Comparison of ENCODE assay signal across 10 cellular contexts in the genomic region with DNA sequence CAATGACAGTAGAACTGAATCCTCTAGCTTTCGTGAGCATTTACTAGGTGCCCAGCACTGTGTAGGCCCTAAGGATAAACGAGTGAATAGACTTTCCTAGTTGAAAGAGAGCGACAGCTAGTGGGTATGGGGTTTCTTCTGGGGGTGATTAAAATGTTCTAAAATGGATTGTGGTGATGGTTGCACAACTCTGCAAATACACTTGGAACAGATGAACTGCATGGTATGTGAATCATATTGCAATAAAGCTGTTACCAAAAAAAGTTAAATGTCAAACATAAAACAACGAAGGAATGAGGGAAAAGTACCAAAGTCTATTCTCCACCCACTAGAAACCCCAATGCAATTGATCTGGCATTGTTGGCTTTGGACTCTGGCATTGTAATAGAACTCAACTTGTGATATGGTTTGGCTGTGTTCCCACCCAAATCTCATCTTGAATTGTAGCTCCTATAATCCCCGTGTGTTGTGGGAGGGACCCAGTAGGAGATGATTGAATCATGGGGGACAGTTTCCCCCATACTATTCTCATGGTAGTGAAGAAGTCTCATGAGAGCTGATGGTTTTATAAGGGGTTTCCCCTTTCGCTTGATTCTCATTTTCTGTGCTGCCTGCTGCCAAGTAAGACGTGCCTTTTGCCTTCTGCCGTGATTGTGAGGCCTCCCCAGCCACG.
DNase-seq lines count a peak whose midpoint lies in the region; ATAC-seq, FAIRE-seq and TF ChIP-seq lines count a peak whose summit lies in the region.
"Had no signal": no experiment of that assay in that cellular context is flagged by ENCODE, and none has a peak within 500 bp of the region (broad histone marks: within the 10 kb centered on the region; RNA-seq: fewer than 3 reads in every experiment).

No MANE protein-coding gene starts in this region.

- H3K4me3 ChIP-seq in BLaER1 (no peak overlapping the region), GM12878 (no peak overlapping the region), HAP-1 (no peak overlapping the region)
- H3K4me3 ChIP-seq: Peyer's patch had no signal

- WGBS in GM12878 (ENCODE audit: insufficient coverage, insufficient replicate concordance, low lambda C conversion rate, missing lambda C conversion rate) = 20% methylated on average over 9 of the region's 9 CpGs

- DNase-seq in LHCN-M2 (ENCODE audit: low read depth) (peak; percentile 91), GM12878 (ENCODE audit: low read depth, low spot score) (no peak), non-pigmented ciliary epithelial cell (ENCODE audit: low read depth) (peak; percentile 31), SW480 (ENCODE audit: low spot score) (no peak), HAP-1 (ENCODE audit: low spot score in 2 of 2) (no peak), NCI-H1417 (lab: John Stamatoyannopoulos, UW) (no peak)
- DNase-seq: Peyer's patch had no signal

- RAD21 ChIA-PET in GM12878 (lab: Charles Lee; ENCODE audit: unreplicated experiment) = no interaction called here

- peak overlapping the region; percentile 23; the same call in 1 of the 2 replicates for H3K4me2 ChIP-seq in BLaER1
- H3K4me2 ChIP-seq in GM12878 (ENCODE audit: control insufficient read depth, insufficient read depth) = no peak overlapping the region

- no peak for TF ChIP-seq CTCF in GM12878 (IDR thresholded peaks at IDR 0.05 in 2 of 3, conservative IDR thresholded peaks at IDR 0.05 in 1 of 3; ENCODE audit: control insufficient read depth in 2 of 3, extremely low read depth in 1 of 3, insufficient read depth in 1 of 3, low read depth in 3 of 3, low read length in 3 of 3)

- H3K27ac ChIP-seq in BLaER1 (no peak overlapping the region), GM12878 (ENCODE audit: control insufficient read depth, insufficient read depth) (no peak overlapping the region)

- no peak for TF ChIP-seq EP300 in GM12878 (IDR thresholded peaks at IDR 0.05; ENCODE audit: borderline replicate concordance in 1 of 2, control insufficient read depth in 1 of 2, low read depth in 2 of 2, low read length in 2 of 2)

- intact Hi-C loops in GM12878 (cut with micrococcal nuclease; ENCODE audit: unreplicated experiment) = no loop called here

- no peak overlapping the region for H2AFZ ChIP-seq in GM12878 (ENCODE audit: control insufficient read depth, low read depth, low read length)

- BruUV-seq in GM12878 (replicated peaks; lab: Mats Ljungman, UMichigan) = no TSS peak

- H4K20me1 ChIP-seq in BLaER1 (no peaks in the 10 kb centered on the region), GM12878 (ENCODE audit: control insufficient read depth, insufficient read depth) (no peaks in the 10 kb centered on the region)

- in situ Hi-C loops in GM12878 (cut with MboI) (loop anchor here (25.0 kb wide), 1 partner anchor 760 kb away; no protein-coding TSS in a partner anchor), HAP-1 (cut with MboI; ENCODE audit: low sequenced_read_pairs) (no loop called here)

- H3K4me1 ChIP-seq in BLaER1 (peaks cover 9% of the 10 kb centered on the region), GM12878 (ENCODE audit: control insufficient read depth, insufficient read depth, low read length) (no peaks in the 10 kb centered on the region), HAP-1 (peaks cover 11% of the 10 kb centered on the region)

- peaks cover 29% of the 10 kb centered on the region for H3K9me3 ChIP-seq in BLaER1
- peaks cover 7% of the 10 kb centered on the region; the same call in 1 of the 3 replicates for H3K9me3 ChIP-seq in GM12878 (replicated peaks; ENCODE audit: control insufficient read depth, insufficient read depth, low read length)
- H3K9me3 ChIP-seq in HAP-1 = no peaks in the 10 kb centered on the region
- H3K9me3 ChIP-seq: Peyer's patch had no signal

- no peak for TF ChIP-seq POLR2A in GM12878 (IDR thresholded peaks at IDR 0.05; ENCODE audit: low read depth, low read length)

- H3K9ac ChIP-seq in BLaER1 (no peak overlapping the region), GM12878 (ENCODE audit: control insufficient read depth, insufficient read depth, low read length) (no peak overlapping the region)

- CTCF ChIA-PET in GM12878 (lab: Yijun Ruan, JAX) = no interaction called here

- no peak for TF ChIP-seq RAD21 in GM12878 (IDR thresholded peaks at IDR 0.05; ENCODE audit: insufficient read depth, low read depth, low read length)

- POLR2A ChIA-PET in GM12878 (lab: Charles Lee) = interaction anchor here (0.5 kb wide), 1 partner anchor 506 kb away, joined by 3 read pairs; no protein-coding TSS in a partner anchor

- FAIRE-seq in GM12878 (lab: Jason Lieb, UNC) = no peak
- FAIRE-seq: GM19239 had no signal

- H3K36me3 ChIP-seq in BLaER1 (no peaks in the 10 kb centered on the region), GM12878 (ENCODE audit: control insufficient read depth in 2 of 2, insufficient read depth in 2 of 2, low read length in 1 of 2) (no peaks in the 10 kb centered on the region), HAP-1 (replicated peaks) (no peaks in the 10 kb centered on the region)
- H3K36me3 ChIP-seq: Peyer's patch had no signal

- ATAC-seq in GM12878 (no peak), GM19452 (IDR thresholded peaks at IDR 0.05; ENCODE audit: unreplicated experiment) (no peak)

- SMC1A ChIA-PET in GM12878 (lab: Charles Lee; ENCODE audit: uncharacterized antibody, unreplicated experiment) = interaction anchor here (1.6 kb wide), 2 partner anchors 13 to 25 kb away, joined by 3 to 4 read pairs; no protein-coding TSS in a partner anchor

- no peaks in the 10 kb centered on the region for H3K79me2 ChIP-seq in GM12878 (ENCODE audit: control insufficient read depth, insufficient read depth, low read length)

- no peaks in the 10 kb centered on the region for H3K27me3 ChIP-seq in BLaER1
- no peaks in the 10 kb centered on the region for H3K27me3 ChIP-seq in GM12878 (replicated peaks in 1 of 2; ENCODE audit: control insufficient read depth in 2 of 2, insufficient read depth in 2 of 2, low read length in 1 of 2)
- no peaks in the 10 kb centered on the region for H3K27me3 ChIP-seq in HAP-1 (ENCODE audit: low read depth)
- H3K27me3 ChIP-seq: Peyer's patch had no signal

TF ChIP-seq in GM12878, 131 proteins besides CTCF, POLR2A, EP300 and RAD21:
- TF ChIP-seq MEF2B (IDR thresholded peaks at IDR 0.05; ENCODE audit: partially characterized antibody, poor library complexity, severe bottlenecking) = peak; percentile 21
- no peak for TF ChIP-seq EED (IDR thresholded peaks at IDR 0.05; ENCODE audit: low read depth)
- TF ChIP-seq JUND (IDR thresholded peaks at IDR 0.05; ENCODE audit: low read depth, low read length) = no peak
- no peak for TF ChIP-seq SREBF1 (IDR thresholded peaks at IDR 0.05; ENCODE audit: low read length)

Comparison
In these comparisons a context has a peak if more than half of its experiments do, and no peak if none do; other contexts are left out.
1. DNase-seq: peak in LHCN-M2 (single experiment) and non-pigmented ciliary epithelial cell (single experiment); none in GM12878 (single experiment), SW480 (single experiment), HAP-1 (0 of 2) and NCI-H1417 (0 of 3).